In genomic region chr2:127941461-127941860, GRCh38 we compare ENCODE assay signal across 19 cellular contexts. TPM values are rescaled to one million over a fixed set of nuclear protein-coding genes. Genes with fewer than 3 reads are reported as not detected.
DNase-seq lines count a peak whose midpoint lies in the region; ATAC-seq, FAIRE-seq and TF ChIP-seq lines count a peak whose summit lies in the region.
"Had no signal": no experiment of that assay in that cellular context is flagged by ENCODE, and none has a peak within 500 bp of the region (broad histone marks: within the 10 kb centered on the region; RNA-seq: fewer than 3 reads in every experiment).

No MANE protein-coding gene starts in this region.

- WGBS in K562 (ENCODE audit: insufficient coverage, low coverage, missing lambda C conversion rate): 78% methylated on average over 9 of the region's 9 CpGs
- 80 to 83% (median 83%) methylated on average over 9 of the region's 9 CpGs for WGBS in heart left ventricle, 4 donors

- no peaks in the 10 kb centered on the region for H3K27me3 ChIP-seq in breast epithelium
- H3K27me3 ChIP-seq in K562 (ENCODE audit: control insufficient read depth in 2 of 2, insufficient read depth in 2 of 2, low read length in 2 of 2): no peaks in the 10 kb centered on the region
- no peaks in the 10 kb centered on the region for H3K27me3 ChIP-seq in heart left ventricle
- no peaks in the 10 kb centered on the region for H3K27me3 ChIP-seq in ascending aorta
- H3K27me3 ChIP-seq: BLaER1 treated with 17β-estradiol and CSF1 and Interleukin-3, amounts not matched to agents 10 nM and 100 nM had no signal

- peaks cover 4% of the 10 kb centered on the region for H3K36me3 ChIP-seq in breast epithelium
- H3K36me3 ChIP-seq in K562 (ENCODE audit: control insufficient read depth, insufficient read depth, low read length): peaks cover 47% of the 10 kb centered on the region; the same call in 2 of the 3 replicates
- H3K36me3 ChIP-seq in heart left ventricle: peaks cover 0 to 64% (median 62%) of the 10 kb centered on the region in 9 donors
- H3K36me3 ChIP-seq in ascending aorta: peaks cover 38 to 59% of the 10 kb centered on the region in 2 donors

- CTCF ChIA-PET in MCF 10A (lab: Yijun Ruan, JAX) (interaction anchor here (0.7 kb wide), 1 partner anchor 192 kb away, joined by 3 read pairs; no protein-coding TSS in a partner anchor), K562 (lab: Yijun Ruan, JAX; ENCODE audit: low intra/inter-chr PET ratio) (no interaction called here)

- H3K4me2 ChIP-seq in K562 (ENCODE audit: insufficient read depth, low read length): no peak overlapping the region
- H3K4me2 ChIP-seq: BLaER1 treated with 17β-estradiol and CSF1 and Interleukin-3, amounts not matched to agents 10 nM and 100 nM had no signal

- H3K4me3 ChIP-seq in breast epithelium (no peak overlapping the region), K562 (no peak overlapping the region), choroid plexus epithelial cell (ENCODE audit: low read depth, low read length) (no peak overlapping the region), heart left ventricle (no peak overlapping the region), ascending aorta (no peak overlapping the region)
- H3K4me3 ChIP-seq: BLaER1 treated with 17β-estradiol and CSF1 and Interleukin-3, amounts not matched to agents 10 nM and 100 nM; GM23248 had no signal

- TSS peak; percentile 54 for BruUV-seq in MCF 10A (replicated peaks; lab: Mats Ljungman, UMichigan)
- TSS peak; percentile 45 for BruUV-seq in K562 (replicated peaks; lab: Mats Ljungman, UMichigan)

- POLR2A ChIA-PET in MCF 10A (lab: Yijun Ruan, JAX) (no interaction called here), K562 (lab: Yijun Ruan, JAX) (interaction anchor here (0.8 to 0.9 kb wide), 2 partner anchors 87 to 237 kb away, joined by 3 read pairs; partner anchors contain the start of gene SAP130)

- no peaks in the 10 kb centered on the region for H4K20me1 ChIP-seq in K562 (replicated peaks; ENCODE audit: control insufficient read depth, insufficient read depth, low read length)
- H4K20me1 ChIP-seq: BLaER1 treated with 17β-estradiol and CSF1 and Interleukin-3, amounts not matched to agents 10 nM and 100 nM had no signal

- H3K79me2 ChIP-seq in K562 (ENCODE audit: control insufficient read depth, insufficient read depth, low read length): no peaks in the 10 kb centered on the region

- H3K9me3 Mint-ChIP-seq in MCF 10A (ENCODE audit: unreplicated experiment): no peaks in the 10 kb centered on the region
- H3K9me3 Mint-ChIP-seq: CD4-positive, CD25-positive, alpha-beta regulatory T cell had no signal

- H3K4me1 Mint-ChIP-seq in MCF 10A (ENCODE audit: insufficient read depth, unreplicated experiment): no peaks in the 10 kb centered on the region
- H3K4me1 Mint-ChIP-seq: CD4-positive, CD25-positive, alpha-beta regulatory T cell had no signal

- no peak for TF ChIP-seq RAD21 in K562 (CRISPR knock-in tag; conservative IDR thresholded peaks at IDR 0.05 in 1 of 2, IDR thresholded peaks at IDR 0.05 in 1 of 2)

- H3K27ac Mint-ChIP-seq in MCF 10A (ENCODE audit: low read depth, unreplicated experiment): no peak overlapping the region
- H3K27ac Mint-ChIP-seq: CD4-positive, CD25-positive, alpha-beta regulatory T cell had no signal

- TF ChIP-seq POLR2A in breast epithelium (IDR thresholded peaks at IDR 0.05) (no peak), K562 (conservative IDR thresholded peaks at IDR 0.05) (no peak), heart left ventricle (IDR thresholded peaks at IDR 0.05) (no peak)

- no peaks in the 10 kb centered on the region for H3K9me1 ChIP-seq in K562 (ENCODE audit: control insufficient read depth, insufficient read depth, low read length)

- no peak overlapping the region for H3K4me3 Mint-ChIP-seq in MCF 10A (ENCODE audit: unreplicated experiment)
- H3K4me3 Mint-ChIP-seq: CD4-positive, CD25-positive, alpha-beta regulatory T cell had no signal

- no peak overlapping the region for H3K27ac ChIP-seq in breast epithelium
- no peak overlapping the region; the same call in 2 of the 3 replicates for H3K27ac ChIP-seq in K562 (ENCODE audit: extremely low read depth, low read depth, low read length)
- H3K27ac ChIP-seq in heart left ventricle: no peak overlapping the region
- no peak overlapping the region for H3K27ac ChIP-seq in ascending aorta
- H3K27ac ChIP-seq: 22Rv1; BLaER1 treated with 17β-estradiol and CSF1 and Interleukin-3, amounts not matched to agents 10 nM and 100 nM; GM23248; HL-60 had no signal

- H3K4me1 ChIP-seq in breast epithelium: no peaks in the 10 kb centered on the region
- H3K4me1 ChIP-seq in K562 (replicated peaks in 1 of 2; ENCODE audit: control insufficient read depth in 2 of 2, insufficient read depth in 2 of 2, low read length in 2 of 2): no peaks in the 10 kb centered on the region; a peak in 1 of 5 replicates
- H3K4me1 ChIP-seq in heart left ventricle: no peaks in the 10 kb centered on the region
- no peaks in the 10 kb centered on the region for H3K4me1 ChIP-seq in ascending aorta
- H3K4me1 ChIP-seq: BLaER1 treated with 17β-estradiol and CSF1 and Interleukin-3, amounts not matched to agents 10 nM and 100 nM had no signal

- no peak overlapping the region for H2AFZ ChIP-seq in K562 (ENCODE audit: low read depth, low read length)
- H2AFZ ChIP-seq: GM23248 had no signal

- H3K27me3 Mint-ChIP-seq in MCF 10A (ENCODE audit: insufficient read depth, unreplicated experiment): no peaks in the 10 kb centered on the region
- H3K27me3 Mint-ChIP-seq: CD4-positive, CD25-positive, alpha-beta regulatory T cell had no signal

- TF ChIP-seq EP300 in K562 (IDR thresholded peaks at IDR 0.05; ENCODE audit: low read length): no peak

- TF ChIP-seq CTCF in MCF 10A (IDR thresholded peaks at IDR 0.05; ENCODE audit: unreplicated experiment): no peak
- TF ChIP-seq CTCF in breast epithelium (IDR thresholded peaks at IDR 0.05): no peak
- no peak for TF ChIP-seq CTCF in K562 (IDR thresholded peaks at IDR 0.05 in 2 of 3, conservative IDR thresholded peaks at IDR 0.05 in 1 of 3; ENCODE audit: insufficient read depth in 2 of 3, low read depth in 1 of 3, low read length in 3 of 3)
- no peak for TF ChIP-seq CTCF in choroid plexus epithelial cell (conservative IDR thresholded peaks at IDR 0.05; ENCODE audit: low read depth, low read length)
- no peak for TF ChIP-seq CTCF in heart left ventricle (IDR thresholded peaks at IDR 0.05)
- no peak for TF ChIP-seq CTCF in omental fat pad (IDR thresholded peaks at IDR 0.05)
- no peak for TF ChIP-seq CTCF in ascending aorta (IDR thresholded peaks at IDR 0.05)

- DNase-seq in MCF 10A (ENCODE audit: unreplicated experiment) (no peak), breast epithelium (ENCODE audit: low spot score in 2 of 2) (no peak), K562 (ENCODE audit: extremely low read depth in 1 of 4, low spot score in 3 of 4) (no peak), choroid plexus epithelial cell (ENCODE audit: low read depth) (peak; percentile 34), heart left ventricle (no peak), omental fat pad (ENCODE audit: low spot score) (no peak), ascending aorta (ENCODE audit: low spot score in 2 of 2) (no peak)
- no peak for DNase-seq in stimulated activated CD4-positive, alpha-beta T cell treated with anti-CD3 and anti-CD28 coated beads, Interleukin-2, amount 100 ng/mL, for 48 hours
- DNase-seq: AML-193; CD4-positive, CD25-positive, alpha-beta regulatory T cell; DMS79; GM23248 had no signal

- ATAC-seq in K562: no peak
- ATAC-seq in heart left ventricle: no peak
- no peak for ATAC-seq in omental fat pad (ENCODE audit: low FRiP score)
- ATAC-seq: HCT116 had no signal

- H3K9me3 ChIP-seq in breast epithelium: no peaks in the 10 kb centered on the region
- H3K9me3 ChIP-seq in K562 (replicated peaks; ENCODE audit: control insufficient read depth, insufficient read depth, low read depth, low read length): no peaks in the 10 kb centered on the region
- no peaks in the 10 kb centered on the region for H3K9me3 ChIP-seq in heart left ventricle
- no peaks in the 10 kb centered on the region for H3K9me3 ChIP-seq in ascending aorta
- H3K9me3 ChIP-seq: BLaER1 treated with 17β-estradiol and CSF1 and Interleukin-3, amounts not matched to agents 10 nM and 100 nM had no signal

- H3K36me3 Mint-ChIP-seq in MCF 10A (ENCODE audit: insufficient read depth, unreplicated experiment): peaks cover 56% of the 10 kb centered on the region

- FAIRE-seq in K562 (lab: Jason Lieb, UNC): no peak
- FAIRE-seq: G401.6, GM12891, H54 had no signal

- intact Hi-C loops in MCF 10A (cut with micrococcal nuclease) (no loop called here), breast epithelium (cut with DNase I; ENCODE audit: low total_unique reads) (no loop called here), K562 (cut with micrococcal nuclease) (no loop called here), heart left ventricle (cut with DNase I) (no loop called here), ascending aorta (cut with DNase I) (no loop called here)

- H3K9ac ChIP-seq in K562 (ENCODE audit: insufficient read depth in 1 of 2, low read depth in 2 of 2, low read length in 2 of 2): no peak overlapping the region
- H3K9ac ChIP-seq: BLaER1 treated with 17β-estradiol and CSF1 and Interleukin-3, amounts not matched to agents 10 nM and 100 nM; GM23248 had no signal

- in situ Hi-C loops in K562 (cut with MboI): no loop called here

RNA-seq across cellular contexts. Expression of gene AMMECR1L, which starts 55.7 kb away (rescaled TPM):
- total RNA-seq in MCF 10A (2022) (31.1 and 32.6 TPM in 2 replicates), breast epithelium (10 to 100 TPM; 14.4 to 16.4 (median 15.0) TPM), K562 (2014; rRNA removed) (6.5 and 7.3 TPM in 2 replicates), K562 (2014; rRNA removed; fragmentation: Illumina TruSeq; extraction: Trizol) (13.8 and 14.3 TPM in 2 replicates), K562 (2015; rRNA removed; fragmentation: Illumina TruSeq; extraction: Trizol) (11.2 and 11.5 TPM in 2 replicates), K562 (2021) (12.6 and 13.4 TPM in 2 replicates), heart left ventricle (10 to 100 TPM in 7 of 9 donors, 1 to 10 TPM in 2; 9.4 to 12.7 (median 10.2) TPM), omental fat pad (10 to 100 TPM; 18.3 to 26.1 (median 21.6) TPM), ascending aorta (20.6 TPM)
- 23.9 and 25.5 TPM in 2 replicates for total RNA-seq in K562 (2011; cell fraction: chromatin; rRNA removed; ENCODE audit: low replicate concordance)
- total RNA-seq in K562 (2011; cell fraction: nucleolus; rRNA removed): 13.4 and 14.2 TPM in 2 replicates
- total RNA-seq in K562 (2011; cell fraction: nucleoplasm; rRNA removed): 14.6 and 16.1 TPM in 2 replicates
- polyA plus RNA-seq in K562 (2011; rRNA removed) (7.7 and 9.1 TPM in 2 replicates), K562 (2014; fragmentation: Illumina TruSeq; extraction: Trizol) (15.3 and 15.5 TPM in 2 replicates), K562 (2014; fragmentation: Nextera tagmentation; extraction: Ambion mirVana) (1 to 10 TPM; 3.7 to 4.7 TPM), K562 (2014; rRNA removed) (7.7 and 8.6 TPM in 2 replicates), heart left ventricle (10 to 100 TPM in 1 of 2 donors, 1 to 10 TPM in 1; 4.0 to 12.6 TPM)
- 6.2 and 9.0 TPM in 2 replicates for polyA plus RNA-seq in K562 (2011; cell fraction: cytosol; rRNA removed)
- polyA plus RNA-seq in K562 (2011; cell fraction: nucleus; rRNA removed): 16.3 and 17.8 TPM in 2 replicates
- polyA plus RNA-seq in K562 (2012): 9.5 and 9.9 TPM in 2 replicates
- polyA minus RNA-seq in K562 (2011; rRNA and poly(A)+ RNA removed): 11.9 and 14.3 TPM in 2 replicates
- 5.4 and 7.9 TPM in 2 replicates for polyA minus RNA-seq in K562 (2011; cell fraction: cytosol; rRNA and poly(A)+ RNA removed)
- polyA minus RNA-seq in K562 (2011; cell fraction: nucleus; rRNA and poly(A)+ RNA removed): 7.1 and 10.7 TPM in 2 replicates
